ENCODE assay signal across 10 cellular contexts in the genomic region with DNA sequence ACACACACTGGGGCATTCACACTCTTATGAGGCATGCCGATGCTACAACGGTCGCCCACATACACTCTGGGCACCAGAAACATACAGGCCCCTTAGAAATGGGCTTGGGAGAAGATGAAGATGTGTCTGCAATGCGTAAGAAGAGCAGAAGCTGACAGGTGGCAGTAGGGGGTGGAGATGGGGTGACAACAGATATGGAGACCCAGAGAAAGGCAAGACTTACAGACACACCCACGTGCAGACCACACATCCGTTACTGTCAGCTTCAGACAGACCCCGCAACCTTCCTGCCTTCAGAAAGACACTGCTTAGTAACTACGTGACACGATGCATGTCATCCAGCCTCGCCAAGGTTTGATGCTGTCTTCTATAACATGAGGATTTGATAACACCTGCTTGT.
DNase-seq lines count a peak whose midpoint lies in the region; ATAC-seq and TF ChIP-seq lines count a peak whose summit lies in the region.
"Had no signal": no experiment of that assay in that cellular context is flagged by ENCODE, and none has a peak within 500 bp of the region (broad histone marks: within the 10 kb centered on the region; RNA-seq: fewer than 3 reads in every experiment).

No MANE protein-coding gene starts in this region.

- no peaks in the 10 kb centered on the region for H3K27me3 Mint-ChIP-seq in activated CD8-positive, alpha-beta T cell treated with anti-CD3 and anti-CD28 coated beads, Interleukin-2, amount 10 ng/mL, durations not matched to agents 7 days and 5 days (ENCODE audit: low read depth)

- POLR2A ChIA-PET in activated CD8-positive, alpha-beta T cell treated with anti-CD3 and anti-CD28 coated beads, Interleukin-2, amount 10 ng/mL, durations not matched to agents 7 days and 5 days (lab: Charles Lee) = interaction anchor here (0.7 to 23.3 kb wide), 3 partner anchors 9 to 87 kb away, joined by 3 to 622 read pairs (median 7); partner anchors contain the start of gene ZFP36L2

- peaks cover 88% of the 10 kb centered on the region for H3K4me1 Mint-ChIP-seq in activated CD8-positive, alpha-beta T cell treated with anti-CD3 and anti-CD28 coated beads, Interleukin-2, amount 10 ng/mL, durations not matched to agents 7 days and 5 days (ENCODE audit: low read depth)

- no peak for TF ChIP-seq CTCF in HL-60 (IDR thresholded peaks at IDR 0.05; ENCODE audit: insufficient read depth, low read length)

- 78 to 81% methylated on average over 10 of the region's 10 CpGs for WGBS in esophagus, 2 donors

- peaks cover 0 to 3% of the 10 kb centered on the region in 2 donors for H3K36me3 ChIP-seq in esophagus (ENCODE audit: control insufficient read depth in 2 of 2, insufficient read depth in 2 of 2, low read length in 1 of 2)
- H3K36me3 ChIP-seq: ovary had no signal

- ATAC-seq in activated CD8-positive, alpha-beta T cell treated with anti-CD3 and anti-CD28 coated beads, Interleukin-2, amount 10 ng/mL, durations not matched to agents 7 days and 5 days = peak; percentile 69
- ATAC-seq in HG02840 (IDR thresholded peaks at IDR 0.05; ENCODE audit: low FRiP score, unreplicated experiment) = no peak

- peak overlapping the region; percentile 98; the same call in 1 of the 2 replicates for H3K27ac ChIP-seq in HL-60 (replicated peaks)
- peak overlapping the region; percentile 66 to 87 for H3K27ac ChIP-seq in esophagus (ENCODE audit: low read depth in 2 of 2, low read length in 1 of 2)
- H3K27ac ChIP-seq: ovary had no signal

- H3K9me3 ChIP-seq in esophagus (ENCODE audit: control insufficient read depth in 2 of 2, insufficient read depth in 1 of 2, low read depth in 1 of 2, low read length in 1 of 2) = no peaks in the 10 kb centered on the region
- H3K9me3 ChIP-seq: ovary had no signal

- H3K4me1 ChIP-seq in esophagus (ENCODE audit: control insufficient read depth in 2 of 2, insufficient read depth in 2 of 2, low read length in 1 of 2) = peaks cover 6 to 24% of the 10 kb centered on the region in 2 donors

- H3K4me3 ChIP-seq in HL-60 (replicated peaks; ENCODE audit: insufficient read depth, low read length) (no peak overlapping the region), esophagus (ENCODE audit: low read depth in 1 of 2, low read length in 2 of 2) (no peak overlapping the region)
- H3K4me3 ChIP-seq: ovary had no signal

- DNase-seq in HL-60 (ENCODE audit: low read depth in 1 of 2, low spot score in 1 of 2) (no peak), iPS-NIHi7 (ENCODE audit: extremely low spot score) (no peak), NCI-H2171 treated with DMSO at 0.1 percent for 48 hours (lab: John Stamatoyannopoulos, UW) (no peak), NCI-H82 (lab: John Stamatoyannopoulos, UW) (no peak)
- peak; percentile 95 for DNase-seq in activated CD8-positive, alpha-beta T cell treated with anti-CD3 and anti-CD28 coated beads, Interleukin-2, amount 10 ng/mL, durations not matched to agents 7 days and 5 days
- peak; percentile 61 for DNase-seq in stimulated activated CD8-positive, alpha-beta memory T cell treated with anti-CD3 and anti-CD28 coated beads, Interleukin-12 subunit alpha, Interleukin-12 subunit beta, amount 100 ng/mL, for 4 hours (ENCODE audit: low read depth)

- no peaks in the 10 kb centered on the region for H3K9me3 Mint-ChIP-seq in activated CD8-positive, alpha-beta T cell treated with anti-CD3 and anti-CD28 coated beads, Interleukin-2, amount 10 ng/mL, durations not matched to agents 7 days and 5 days (ENCODE audit: insufficient read depth)
- H3K9me3 Mint-ChIP-seq: WTC11 had no signal

- H3K36me3 Mint-ChIP-seq in activated CD8-positive, alpha-beta T cell treated with anti-CD3 and anti-CD28 coated beads, Interleukin-2, amount 10 ng/mL, durations not matched to agents 7 days and 5 days (ENCODE audit: low read depth) = peaks cover 22% of the 10 kb centered on the region
- H3K36me3 Mint-ChIP-seq: WTC11 had no signal

- H3K4me3 Mint-ChIP-seq in activated CD8-positive, alpha-beta T cell treated with anti-CD3 and anti-CD28 coated beads, Interleukin-2, amount 10 ng/mL, durations not matched to agents 7 days and 5 days = peak overlapping the region; percentile 55
- H3K4me3 Mint-ChIP-seq: WTC11 had no signal

- H3K27me3 ChIP-seq in HL-60 (ENCODE audit: insufficient read depth, poor library complexity, severe bottlenecking) (no peaks in the 10 kb centered on the region), esophagus (ENCODE audit: control insufficient read depth in 1 of 2, insufficient read depth in 2 of 2, low read length in 2 of 2) (no peaks in the 10 kb centered on the region)
- H3K27me3 ChIP-seq: ovary had no signal

- CTCF ChIA-PET in activated CD8-positive, alpha-beta T cell treated with anti-CD3 and anti-CD28 coated beads, Interleukin-2, amount 10 ng/mL, durations not matched to agents 7 days and 5 days (lab: Charles Lee) = interaction anchor here (1.0 to 22.0 kb wide), 7 partner anchors 9 to 86 kb away, joined by 3 to 666 read pairs (median 4); partner anchors contain the start of gene ZFP36L2

- peak overlapping the region; percentile 100 for H3K27ac Mint-ChIP-seq in activated CD8-positive, alpha-beta T cell treated with anti-CD3 and anti-CD28 coated beads, Interleukin-2, amount 10 ng/mL, durations not matched to agents 7 days and 5 days

Comparison
In these comparisons a context has a peak if more than half of its experiments do, and no peak if none do; other contexts are left out.
1. DNase-seq: peak in activated CD8-positive, alpha-beta T cell treated with anti-CD3 and anti-CD28 coated beads, Interleukin-2, amount 10 ng/mL, durations not matched to agents 7 days and 5 days (single experiment) and stimulated activated CD8-positive, alpha-beta memory T cell treated with anti-CD3 and anti-CD28 coated beads, Interleukin-12 subunit alpha, Interleukin-12 subunit beta, amount 100 ng/mL, for 4 hours (single experiment); none in HL-60 (0 of 2), iPS-NIHi7 (single experiment), NCI-H2171 treated with DMSO at 0.1 percent for 48 hours (single experiment) and NCI-H82 (single experiment).